8 cellular contexts compared by ENCODE assay signal in genomic region chr13:42048625-42049453, GRCh38. TPM values are rescaled to one million over a fixed set of nuclear protein-coding genes. Genes with fewer than 3 reads are reported as not detected.
DNase-seq lines count a peak whose midpoint lies in the region; ATAC-seq and TF ChIP-seq lines count a peak whose summit lies in the region.

DGKH (plus strand) TSS chr13:42048648; CDS start chr13:42048774, 126 bp downstream.

- no peak for TF ChIP-seq CTCF in lower leg skin (IDR thresholded peaks at IDR 0.05)

- in situ Hi-C loops in ACHN (cut with HindIII; ENCODE audit: low pct_ligation_motif_present, low pct_unique_long_range_greater_than_20kb, low sequenced_read_pairs) = no loop called here

- H3K4me3 ChIP-seq in lower leg skin (ENCODE audit: low read depth, poor library complexity, severe bottlenecking) = peak within 1 kb of the TSS; percentile 97

- peak; percentile 46 for ATAC-seq in GM18519 (IDR thresholded peaks at IDR 0.05; ENCODE audit: low FRiP score, unreplicated experiment)
- peak; percentile 43 for ATAC-seq in HG03064 (IDR thresholded peaks at IDR 0.05; ENCODE audit: low read depth, unreplicated experiment)

- TF ChIP-seq POLR2A in lower leg skin (IDR thresholded peaks at IDR 0.05) = no peak

- DNase-seq in ACHN (peak; percentile 76), NCI-H446 (lab: John Stamatoyannopoulos, UW) (peak; percentile 30 to 78), ecto neural progenitor cell (ENCODE audit: low spot score) (peak; percentile 83), lower leg skin (ENCODE audit: low spot score in 2 of 2) (peak; percentile 67 to 96)
- DNase-seq in activated CD4-positive, alpha-beta T cell treated with anti-CD3 and anti-CD28 coated beads, Interleukin-2, amount 50 U/mL, for 48 hours = peak; percentile 75 to 76
- peak; percentile 50 to 65 for DNase-seq in stimulated activated CD4-positive, alpha-beta T cell treated with anti-CD3 and anti-CD28 coated beads, Interleukin-4, amount 100 ng/mL, for 4 hours

- 0 to 1% methylated on average over 34 to 59 of the region's 99 CpGs for WGBS in lower leg skin, 2 donors

- intact Hi-C loops in lower leg skin (cut with DNase I; ENCODE audit: low total_unique reads) = loop anchor here (10.0 kb wide), 1 partner anchor 84 kb away; the partner anchor contains the start of gene VWA8

RNA-seq across cellular contexts. Expression of gene DGKH, which starts in this region (rescaled TPM):
- 10 to 100 TPM in 3 of 4 donors, 1 to 10 TPM in 1; 8.8 to 17.0 (median 10.9) TPM for total RNA-seq in lower leg skin

Comparison
In these comparisons a context has a peak if more than half of its experiments do, and no peak if none do; other contexts are left out.
1. Peak in every context shown above with its lines: DNase-seq, ATAC-seq and H3K4me3 ChIP-seq.